Comparison of ENCODE assay signal across 16 cellular contexts in the genomic region with DNA sequence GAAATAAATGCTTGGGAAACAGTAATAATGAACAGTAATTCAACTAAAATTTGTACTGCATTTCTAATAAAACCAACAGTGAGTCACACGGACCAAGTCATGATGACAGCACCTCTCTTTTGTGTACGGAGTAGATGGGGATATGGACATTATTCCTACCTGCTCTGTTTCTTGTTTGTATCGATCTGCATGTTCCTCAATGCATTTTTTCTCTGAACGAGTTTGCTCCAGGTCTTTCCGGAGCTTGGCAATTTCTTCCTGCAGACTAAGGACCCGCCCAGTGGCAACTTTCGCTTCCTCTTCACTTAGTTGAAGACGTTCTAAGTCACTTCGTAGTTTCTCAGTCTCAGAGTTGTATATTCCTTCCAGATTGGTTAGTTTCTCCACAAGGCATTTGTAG.
DNase-seq lines count a peak whose midpoint lies in the region; ATAC-seq, FAIRE-seq and TF ChIP-seq lines count a peak whose summit lies in the region.
"Had no signal": no experiment of that assay in that cellular context is flagged by ENCODE, and none has a peak within 500 bp of the region (broad histone marks: within the 10 kb centered on the region; RNA-seq: fewer than 3 reads in every experiment).

No MANE protein-coding gene starts in this region.

- TF ChIP-seq EP300 in HepG2 (IDR thresholded peaks at IDR 0.05; ENCODE audit: low read depth in 2 of 2, low read length in 2 of 2), result no peak
- no peak for TF ChIP-seq EP300 in HepG2 (CRISPR knock-in tag; IDR thresholded peaks at IDR 0.05; ENCODE audit: borderline replicate concordance)

- no peaks in the 10 kb centered on the region for H3K4me1 ChIP-seq in right lobe of liver
- no peaks in the 10 kb centered on the region for H3K4me1 ChIP-seq in HepG2 (ENCODE audit: insufficient read depth, low read length)
- peaks cover 15% of the 10 kb centered on the region for H3K4me1 ChIP-seq in Karpas-422 (ENCODE audit: low read length)
- H3K4me1 ChIP-seq: tibial artery had no signal

- H3K36me3 ChIP-seq in right lobe of liver (peaks cover 0 to 5% (median under 1%) of the 10 kb centered on the region in 4 donors), HepG2 (replicated peaks in 1 of 2; ENCODE audit: control insufficient read depth in 1 of 2, insufficient read depth in 2 of 2, low read length in 2 of 2) (no peaks in the 10 kb centered on the region), Karpas-422 (ENCODE audit: insufficient read depth, low read length) (peaks cover 39% of the 10 kb centered on the region)

- POLR2A ChIA-PET in HepG2 (lab: Yijun Ruan, JAX), result no interaction called here
- POLR2A ChIA-PET in GM10248 (lab: Yijun Ruan, JAX), result no interaction called here

- CTCF ChIA-PET in HepG2 (lab: Yijun Ruan, JAX; ENCODE audit: low intra/inter-chr PET ratio, low total read pairs), result no interaction called here
- CTCF ChIA-PET in GM10248 (lab: Yijun Ruan, JAX), result interaction anchor here (1.1 to 1.4 kb wide), 2 partner anchors 9 to 97 kb away, joined by 3 read pairs; no protein-coding TSS in a partner anchor

- no peak for DNase-seq in right lobe of liver
- no peak for DNase-seq in HepG2 (ENCODE audit: low spot score)
- peak; percentile 71 for DNase-seq in Karpas-422
- DNase-seq in caudate nucleus (lab: John Stamatoyannopoulos, UW), result no peak
- DNase-seq in Kasumi-1 (lab: John Stamatoyannopoulos, UW), result no peak
- DNase-seq in GM10248 (ENCODE audit: extremely low spot score), result no peak
- DNase-seq in middle frontal gyrus (ENCODE audit: extremely low spot score, low spot score), result no peak
- DNase-seq in activated naive CD4-positive, alpha-beta T cell treated with Interleukin-2 at 50 U/mL for 16 hours, result no peak
- DNase-seq: DMS53, islet precursor cell, KBM-7, RPMI8226 had no signal

- H3K9me2 ChIP-seq in Karpas-422 (replicated peaks; ENCODE audit: insufficient read depth, low read length), result no peaks in the 10 kb centered on the region

- BruUV-seq in HepG2 (replicated peaks; lab: Mats Ljungman, UMichigan), result no TSS peak

- in situ Hi-C loops in HepG2 (cut with HindIII; ENCODE audit: extremely low pct_ligation_motif_present, low pct_unique_long_range_greater_than_20kb), result no loop called here

- WGBS in right lobe of liver (ENCODE audit: insufficient coverage, low coverage, low lambda C conversion rate, missing lambda C conversion rate), result 63% methylated on average over 8 of the region's 9 CpGs
- 94% methylated on average over 9 of the region's 9 CpGs for WGBS in HepG2 (ENCODE audit: low lambda C conversion rate)

- no peak for FAIRE-seq in HepG2 (lab: Jason Lieb, UNC)

- H3K9me3 ChIP-seq in right lobe of liver (no peaks in the 10 kb centered on the region), HepG2 (ENCODE audit: low read length) (no peaks in the 10 kb centered on the region), Karpas-422 (ENCODE audit: low read length) (no peaks in the 10 kb centered on the region)
- H3K9me3 ChIP-seq: adrenal gland, tibial artery had no signal

- TF ChIP-seq CTCF in right lobe of liver (IDR thresholded peaks at IDR 0.05) (no peak), HepG2 (CRISPR knock-in tag; IDR thresholded peaks at IDR 0.05) (no peak), GM10248 (IDR thresholded peaks at IDR 0.05; ENCODE audit: control extremely low read depth, extremely low read depth, low read depth, missing control alignments) (no peak)

- H2AFZ ChIP-seq in HepG2 (ENCODE audit: low read length), result no peak overlapping the region
- H2AFZ ChIP-seq in Karpas-422 (ENCODE audit: low read length), result no peak overlapping the region

- H3K27ac ChIP-seq in right lobe of liver, result no peak overlapping the region
- H3K27ac ChIP-seq in HepG2 (ENCODE audit: extremely low read length, insufficient read depth, low read length), result no peak overlapping the region
- peak overlapping the region; percentile 37; the same call in 1 of the 2 replicates for H3K27ac ChIP-seq in Karpas-422 (ENCODE audit: low read length)
- peak overlapping the region; percentile 33 for H3K27ac ChIP-seq in caudate nucleus (ENCODE audit: low read depth, low read length)
- H3K27ac ChIP-seq: adrenal gland, skin epidermis, tibial artery had no signal

- H3K9ac ChIP-seq in HepG2 (ENCODE audit: insufficient read depth, low read depth, low read length) (no peak overlapping the region), Karpas-422 (ENCODE audit: low read length) (no peak overlapping the region)

- no peak for TF ChIP-seq RAD21 in HepG2 (CRISPR knock-in tag; IDR thresholded peaks at IDR 0.05)

- ATAC-seq in right lobe of liver (peak in 3 of 4 donors; percentile 24 to 53 (median 27)), HepG2 (no peak)
- ATAC-seq: natural killer cell treated with Interleukin-12 subunit alpha and Interleukin-12 subunit beta and Interleukin-15 and Interleukin-18, amount 100 ng/mL, for 72 hours had no signal

- no peak overlapping the region for H3K4me2 ChIP-seq in HepG2 (ENCODE audit: low read depth, low read length)
- H3K4me2 ChIP-seq in Karpas-422 (ENCODE audit: low read depth, low read length, poor library complexity, severe bottlenecking), result peak overlapping the region; percentile 55

- H3K27me3 ChIP-seq in right lobe of liver (no peaks in the 10 kb centered on the region), HepG2 (ENCODE audit: control insufficient read depth in 1 of 2, insufficient read depth in 2 of 2, low read length in 2 of 2) (no peaks in the 10 kb centered on the region), Karpas-422 (ENCODE audit: low read length) (no peaks in the 10 kb centered on the region)
- H3K27me3 ChIP-seq: adrenal gland, tibial artery had no signal

- intact Hi-C loops in right lobe of liver (cut with DNase I) (no loop called here), HepG2 (cut with micrococcal nuclease; ENCODE audit: unreplicated experiment) (no loop called here)

- no peak overlapping the region for H3K4me3 ChIP-seq in right lobe of liver
- H3K4me3 ChIP-seq in HepG2 (replicated peaks in 1 of 3; ENCODE audit: insufficient read depth in 1 of 3, low read depth in 2 of 3, low read length in 3 of 3), result no peak overlapping the region
- H3K4me3 ChIP-seq in Karpas-422 (ENCODE audit: low read length), result no peak overlapping the region
- H3K4me3 ChIP-seq: adrenal gland, skin epidermis, tibial artery had no signal

- TF ChIP-seq POLR2A in right lobe of liver (IDR thresholded peaks at IDR 0.05) (no peak), HepG2 (IDR thresholded peaks at IDR 0.05; ENCODE audit: insufficient read depth in 1 of 2, low read depth in 2 of 2, low read length in 2 of 2) (no peak)

- no peaks in the 10 kb centered on the region for H3K79me2 ChIP-seq in HepG2 (ENCODE audit: insufficient read depth, low read length)
- H3K79me2 ChIP-seq in Karpas-422 (ENCODE audit: low read length), result no peaks in the 10 kb centered on the region

- H4K20me1 ChIP-seq in HepG2 (ENCODE audit: insufficient read depth, low read length) (no peaks in the 10 kb centered on the region), Karpas-422 (ENCODE audit: insufficient read depth, low read depth, low read length) (no peaks in the 10 kb centered on the region)

TF ChIP-seq in HepG2, 621 proteins besides CTCF, POLR2A, EP300 and RAD21 (continues in another document):
- no peak for TF ChIP-seq ZSCAN21 (CRISPR knock-in tag; IDR thresholded peaks at IDR 0.05; ENCODE audit: borderline replicate concordance)
- TF ChIP-seq ATF7 (IDR thresholded peaks at IDR 0.05), result no peak
- no peak for TF ChIP-seq ATF7 (CRISPR knock-in tag; IDR thresholded peaks at IDR 0.05)
- TF ChIP-seq, protein P1, sequence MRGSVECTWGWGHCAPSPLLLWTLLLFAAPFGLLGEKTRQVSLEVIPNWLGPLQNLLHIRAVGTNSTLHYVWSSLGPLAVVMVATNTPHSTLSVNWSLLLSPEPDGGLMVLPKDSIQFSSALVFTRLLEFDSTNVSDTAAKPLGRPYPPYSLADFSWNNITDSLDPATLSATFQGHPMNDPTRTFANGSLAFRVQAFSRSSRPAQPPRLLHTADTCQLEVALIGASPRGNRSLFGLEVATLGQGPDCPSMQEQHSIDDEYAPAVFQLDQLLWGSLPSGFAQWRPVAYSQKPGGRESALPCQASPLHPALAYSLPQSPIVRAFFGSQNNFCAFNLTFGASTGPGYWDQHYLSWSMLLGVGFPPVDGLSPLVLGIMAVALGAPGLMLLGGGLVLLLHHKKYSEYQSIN (CRISPR knock-in tag; IDR thresholded peaks at IDR 0.05; ENCODE audit: borderline replicate concordance), result no peak
- no peak for TF ChIP-seq NBN (conservative IDR thresholded peaks at IDR 0.05)
- no peak for TF ChIP-seq MEIS2 (CRISPR knock-in tag; IDR thresholded peaks at IDR 0.05)
- no peak for TF ChIP-seq ZNF7 (CRISPR knock-in tag; IDR thresholded peaks at IDR 0.05)
- TF ChIP-seq, protein P2, sequence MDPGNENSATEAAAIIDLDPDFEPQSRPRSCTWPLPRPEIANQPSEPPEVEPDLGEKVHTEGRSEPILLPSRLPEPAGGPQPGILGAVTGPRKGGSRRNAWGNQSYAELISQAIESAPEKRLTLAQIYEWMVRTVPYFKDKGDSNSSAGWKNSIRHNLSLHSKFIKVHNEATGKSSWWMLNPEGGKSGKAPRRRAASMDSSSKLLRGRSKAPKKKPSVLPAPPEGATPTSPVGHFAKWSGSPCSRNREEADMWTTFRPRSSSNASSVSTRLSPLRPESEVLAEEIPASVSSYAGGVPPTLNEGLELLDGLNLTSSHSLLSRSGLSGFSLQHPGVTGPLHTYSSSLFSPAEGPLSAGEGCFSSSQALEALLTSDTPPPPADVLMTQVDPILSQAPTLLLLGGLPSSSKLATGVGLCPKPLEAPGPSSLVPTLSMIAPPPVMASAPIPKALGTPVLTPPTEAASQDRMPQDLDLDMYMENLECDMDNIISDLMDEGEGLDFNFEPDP (CRISPR knock-in tag; conservative IDR thresholded peaks at IDR 0.05), result no peak
- TF ChIP-seq, protein P3, sequence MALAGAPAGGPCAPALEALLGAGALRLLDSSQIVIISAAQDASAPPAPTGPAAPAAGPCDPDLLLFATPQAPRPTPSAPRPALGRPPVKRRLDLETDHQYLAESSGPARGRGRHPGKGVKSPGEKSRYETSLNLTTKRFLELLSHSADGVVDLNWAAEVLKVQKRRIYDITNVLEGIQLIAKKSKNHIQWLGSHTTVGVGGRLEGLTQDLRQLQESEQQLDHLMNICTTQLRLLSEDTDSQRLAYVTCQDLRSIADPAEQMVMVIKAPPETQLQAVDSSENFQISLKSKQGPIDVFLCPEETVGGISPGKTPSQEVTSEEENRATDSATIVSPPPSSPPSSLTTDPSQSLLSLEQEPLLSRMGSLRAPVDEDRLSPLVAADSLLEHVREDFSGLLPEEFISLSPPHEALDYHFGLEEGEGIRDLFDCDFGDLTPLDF (CRISPR knock-in tag; IDR thresholded peaks at IDR 0.05), result no peak

Comparison
In these comparisons a context has a peak if more than half of its experiments do, and no peak if none do; other contexts are left out.
1. H3K27ac ChIP-seq: peak in Karpas-422 (single experiment) and caudate nucleus (single experiment); none in right lobe of liver (0 of 3) and HepG2 (single experiment).